17 cellular contexts compared by ENCODE assay signal in genomic region chr9:14466429-14466818, GRCh38.
"Had no signal": no experiment of that assay in that cellular context is flagged by ENCODE, and none has a peak within 500 bp of the region (broad histone marks: within the 10 kb centered on the region; RNA-seq: fewer than 3 reads in every experiment).

No MANE protein-coding gene starts in this region.

- H3K27me3 ChIP-seq: suprapubic skin, upper lobe of left lung had no signal

- ATAC-seq: activated CD8-positive, alpha-beta memory T cell treated with anti-CD3 and anti-CD28 coated beads, Interleukin-2, amount 10 ng/mL, durations not matched to agents 7 days and 5 days; activated T-cell treated with anti-CD3 and anti-CD28 coated beads, Interleukin-2, amount 50 U/mL, for 4 hours; naive thymus-derived CD8-positive, alpha-beta T cell; stimulated activated naive CD8-positive, alpha-beta T cell treated with anti-CD3 and anti-CD28 coated beads, Interleukin-15, Interleukin-2, amounts not matched to agents 100 U/mL and 50 U/mL, for 24 hours had no signal

- H3K4me1 ChIP-seq: prostate gland, suprapubic skin, upper lobe of left lung had no signal

- H3K36me3 Mint-ChIP-seq: activated CD8-positive, alpha-beta memory T cell treated with anti-CD3 and anti-CD28 coated beads, Interleukin-2, amount 10 ng/mL, durations not matched to agents 7 days and 5 days; activated naive CD8-positive, alpha-beta T cell; naive thymus-derived CD8-positive, alpha-beta T cell had no signal

- H3K9me3 ChIP-seq: mucosa of descending colon, prostate gland, suprapubic skin, upper lobe of left lung had no signal

- H3K4me1 Mint-ChIP-seq: activated CD8-positive, alpha-beta memory T cell treated with anti-CD3 and anti-CD28 coated beads, Interleukin-2, amount 10 ng/mL, durations not matched to agents 7 days and 5 days; naive thymus-derived CD8-positive, alpha-beta T cell had no signal

- H3K9me3 Mint-ChIP-seq: activated T-cell treated with anti-CD3 and anti-CD28 coated beads, Interleukin-2, amount 50 U/mL, for 4 hours; dendritic cell treated with granulocyte-macrophage colony-stimulating factor and Interleukin-4, amounts not matched to agents 40 ng/mL and 50 ng/mL, for 4 days had no signal

- H3K4me3 Mint-ChIP-seq: activated CD8-positive, alpha-beta memory T cell treated with anti-CD3 and anti-CD28 coated beads, Interleukin-2, amount 10 ng/mL, durations not matched to agents 7 days and 5 days; activated naive CD8-positive, alpha-beta T cell; activated T-cell treated with anti-CD3 and anti-CD28 coated beads, Interleukin-2, amount 50 U/mL, for 4 hours; dendritic cell treated with granulocyte-macrophage colony-stimulating factor and Interleukin-4, amounts not matched to agents 40 ng/mL and 50 ng/mL, for 4 days had no signal

- H3K4me3 ChIP-seq: mucosa of descending colon, prostate gland, suprapubic skin, upper lobe of left lung had no signal

- H3K27me3 Mint-ChIP-seq: activated naive CD8-positive, alpha-beta T cell; dendritic cell treated with granulocyte-macrophage colony-stimulating factor and Interleukin-4, amounts not matched to agents 40 ng/mL and 50 ng/mL, for 4 days had no signal

- DNase-seq: activated CD4-positive, alpha-beta T cell treated with anti-CD3 and anti-CD28 coated beads for 1 hour; activated CD4-positive, alpha-beta T cell treated with anti-CD3 and anti-CD28 coated beads, Interleukin-2, amount 50 U/mL, for 48 hours; activated CD8-positive, alpha-beta memory T cell treated with anti-CD3 and anti-CD28 coated beads, Interleukin-2, amount 10 ng/mL, durations not matched to agents 7 days and 5 days; activated gamma-delta T cell; activated T-cell treated with anti-CD3 and anti-CD28 coated beads, Interleukin-2, amount 50 U/mL, for 4 hours; amygdala; brain microvascular endothelial cell; hippocampal formation; mucosa of descending colon; naive thymus-derived CD8-positive, alpha-beta T cell; stimulated activated CD4-positive, alpha-beta T cell treated with anti-CD3 and anti-CD28 coated beads, Interleukin-2, amount 100 ng/mL, for 48 hours; stimulated activated naive CD8-positive, alpha-beta T cell treated with anti-CD3 and anti-CD28 coated beads, Interleukin-15, Interleukin-2, amounts not matched to agents 100 U/mL and 50 U/mL, for 24 hours; upper lobe of left lung had no signal

- H3K27ac ChIP-seq: brain microvascular endothelial cell, prostate gland, suprapubic skin, upper lobe of left lung had no signal

- H3K27ac Mint-ChIP-seq: activated CD8-positive, alpha-beta memory T cell treated with anti-CD3 and anti-CD28 coated beads, Interleukin-2, amount 10 ng/mL, durations not matched to agents 7 days and 5 days; activated naive CD8-positive, alpha-beta T cell; dendritic cell treated with granulocyte-macrophage colony-stimulating factor and Interleukin-4, amounts not matched to agents 40 ng/mL and 50 ng/mL, for 4 days; naive thymus-derived CD8-positive, alpha-beta T cell had no signal

- H3K36me3 ChIP-seq: brain microvascular endothelial cell, prostate gland, suprapubic skin, upper lobe of left lung had no signal
